ENCODE assay signal across 1 cellular context in genomic region chr3:125156491-125156890, GRCh38.
TF ChIP-seq lines count a peak whose summit lies in the region.

No MANE protein-coding gene starts in this region.

TF ChIP-seq in H1, 55 proteins besides CTCF, POLR2A, EP300 and RAD21 (continued from another document):
- TF ChIP-seq USF2 (IDR thresholded peaks at IDR 0.05; ENCODE audit: low read length) (no peak), RBBP5 (IDR thresholded peaks at IDR 0.05; ENCODE audit: borderline replicate concordance, low read depth, low read length) (no peak), GTF2F1 (IDR thresholded peaks at IDR 0.05; ENCODE audit: borderline replicate concordance, low read depth, low read length) (no peak), RNF2 (IDR thresholded peaks at IDR 0.05; ENCODE audit: borderline replicate concordance, low read depth, low read length, missing control alignments, poor library complexity, severe bottlenecking) (no peak), TAF7 (optimal IDR thresholded peaks at IDR 0.05; ENCODE audit: borderline replicate concordance, low read depth, low read length) (no peak), POU5F1 (IDR thresholded peaks at IDR 0.05; ENCODE audit: low read depth, low read length) (no peak), JUN (IDR thresholded peaks at IDR 0.05; ENCODE audit: low read depth, low read length) (no peak), TCF12 (IDR thresholded peaks at IDR 0.05; ENCODE audit: low read depth, low read length) (no peak), BACH1 (IDR thresholded peaks at IDR 0.05; ENCODE audit: low read length) (no peak), SUZ12 (IDR thresholded peaks at IDR 0.05; ENCODE audit: low read length) (no peak), POLR2AphosphoS5 (IDR thresholded peaks at IDR 0.05; ENCODE audit: low read depth, low read length) (no peak), CTBP2 (IDR thresholded peaks at IDR 0.05; ENCODE audit: borderline replicate concordance, insufficient read depth, insufficient read length, low read length) (no peak), CBX8 (IDR thresholded peaks at IDR 0.05; ENCODE audit: borderline replicate concordance, low read depth, low read length) (no peak), KDM1A (IDR thresholded peaks at IDR 0.05; ENCODE audit: borderline replicate concordance, low read length) (no peak), CEBPB (IDR thresholded peaks at IDR 0.05; ENCODE audit: low read depth, low read length) (no peak)
